In the genomic region with DNA sequence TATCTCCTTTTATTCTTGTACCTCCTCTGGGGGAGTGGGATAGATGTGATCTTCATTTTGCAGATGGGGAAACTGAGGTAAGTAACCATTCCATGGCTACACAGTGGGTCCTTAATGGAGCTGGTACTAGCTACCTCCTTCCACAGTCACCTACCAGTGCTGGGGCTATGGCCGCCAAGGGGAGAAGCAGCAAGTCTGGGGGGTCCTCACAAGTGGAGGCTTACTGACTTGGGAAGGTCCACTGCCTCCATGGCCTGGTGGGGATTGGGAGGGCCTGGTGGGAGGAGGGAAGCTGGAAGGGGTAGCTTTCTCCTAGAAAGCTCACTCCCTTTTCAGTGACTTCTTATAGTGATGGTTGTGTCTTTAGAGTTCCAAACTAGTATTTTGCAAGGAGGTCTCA, we compare ENCODE assay signal across 23 cellular contexts. TPM values are rescaled to one million over a fixed set of nuclear protein-coding genes. Genes with fewer than 3 reads are reported as not detected.
DNase-seq lines count a peak whose midpoint lies in the region; ATAC-seq and TF ChIP-seq lines count a peak whose summit lies in the region.
"Had no signal": no experiment of that assay in that cellular context is flagged by ENCODE, and none has a peak within 500 bp of the region (broad histone marks: within the 10 kb centered on the region; RNA-seq: fewer than 3 reads in every experiment).

No MANE protein-coding gene starts in this region.

- no peak overlapping the region for H3K4me2 ChIP-seq in mammary epithelial cell (ENCODE audit: insufficient read depth, low read depth, low read length)

- H3K9me3 ChIP-seq in mammary epithelial cell (replicated peaks; ENCODE audit: insufficient read depth, low read length) = no peaks in the 10 kb centered on the region
- H3K9me3 ChIP-seq: HAP-1, MG63 had no signal

- no peaks in the 10 kb centered on the region for H4K20me1 ChIP-seq in mammary epithelial cell (ENCODE audit: insufficient read depth, low read length)

- dilution Hi-C loops in mammary epithelial cell (cut with HindIII; ENCODE audit: low sequenced_read_pairs) = no loop called here

- no peaks in the 10 kb centered on the region for H3K79me2 ChIP-seq in mammary epithelial cell (ENCODE audit: insufficient read depth, low read length)

- H3K9ac ChIP-seq in mammary epithelial cell (ENCODE audit: insufficient read depth, low read length) = no peak overlapping the region
- H3K9ac ChIP-seq: GM23248 had no signal

- in situ Hi-C loops in mammary epithelial cell (cut with MboI; ENCODE audit: low sequenced_read_pairs in 2 of 2) (no loop called here), G401 (cut with HindIII; ENCODE audit: low sequenced_read_pairs) (no loop called here)

- peaks cover 39% of the 10 kb centered on the region for H3K4me1 ChIP-seq in mammary epithelial cell (ENCODE audit: insufficient read depth, low read length)

- H2AFZ ChIP-seq in mammary epithelial cell (ENCODE audit: low read depth, low read length) = no peak overlapping the region
- H2AFZ ChIP-seq: GM23248 had no signal

- TF ChIP-seq CTCF in mammary epithelial cell (conservative IDR thresholded peaks at IDR 0.05 in 1 of 2, IDR thresholded peaks at IDR 0.05 in 1 of 2; ENCODE audit: extremely low read depth in 1 of 2, insufficient read depth in 1 of 2, low read depth in 1 of 2, low read length in 2 of 2) = no peak

- CTCF ChIA-PET in mammary epithelial cell (lab: Charles Lee; ENCODE audit: low non-redundant PET) = no interaction called here

- WGBS in mammary epithelial cell (ENCODE audit: low coverage, missing lambda C conversion rate) = 100% methylated on average over 1 of the region's 1 CpG

- intact Hi-C loops in mammary epithelial cell (cut with micrococcal nuclease) = loop anchor here (5.0 kb wide), 1 partner anchor 62 kb away; no protein-coding TSS in a partner anchor

- no peaks in the 10 kb centered on the region for H3K36me3 ChIP-seq in mammary epithelial cell (ENCODE audit: insufficient read depth, low read length)
- H3K36me3 ChIP-seq: HAP-1, MG63 had no signal

- no peak overlapping the region for H3K4me3 ChIP-seq in mammary epithelial cell (replicated peaks in 1 of 3; ENCODE audit: insufficient read depth in 1 of 3, low read depth in 2 of 3, low read length in 3 of 3)
- H3K4me3 ChIP-seq: GM23248, HAP-1, MG63 had no signal

- H3K27me3 ChIP-seq in mammary epithelial cell (ENCODE audit: insufficient read depth, low read length) = no peaks in the 10 kb centered on the region
- H3K27me3 ChIP-seq: MG63 had no signal

- BruUV-seq in mammary epithelial cell (replicated peaks; lab: Mats Ljungman, UMichigan) = no TSS peak

- no peak for ATAC-seq in left lobe of liver
- no peak for ATAC-seq in HG02798 (IDR thresholded peaks at IDR 0.05; ENCODE audit: poor library complexity, unreplicated experiment)

- no peak overlapping the region for H3K27ac ChIP-seq in mammary epithelial cell (ENCODE audit: insufficient read depth, low read depth, low read length)
- H3K27ac ChIP-seq: GM23248 had no signal

- DNase-seq in activated CD8-positive, alpha-beta memory T cell treated with anti-CD3 and anti-CD28 coated beads for 24 hours = peak; percentile 28
- no peak for DNase-seq in activated CD8-positive, alpha-beta memory T cell treated with anti-CD3 and anti-CD28 coated beads, Interleukin-2, amount 50 U/mL, for 4 hours
- DNase-seq in D341Med (ENCODE audit: low spot score) (peak; percentile 2), left lobe of liver (ENCODE audit: low spot score) (peak; percentile 29), mammary epithelial cell (no peak), G401 (ENCODE audit: low spot score) (no peak)
- DNase-seq in stimulated activated CD8-positive, alpha-beta memory T cell treated with anti-CD3 and anti-CD28 coated beads, Interleukin-4, amount 100 ng/mL, for 48 hours = peak; percentile 10
- DNase-seq: 8988T, DMS79 treated with DMSO at 0.1 percent for 48 hours, GM23248, Kasumi-1, MG63, NCI-H1048, NCI-H1436, NCI-H2029, NCI-H345, NCI-H524 treated with DMSO at 0.1 percent for 48 hours, RPMI8226 had no signal

RNA-seq across cellular contexts. Expression of a gene that starts 5.9 kb away (rescaled TPM):
- total RNA-seq in left lobe of liver = 0.38 TPM
- total RNA-seq in mammary epithelial cell = under 1 TPM; 0.28 to 0.67 TPM
- polyA plus RNA-seq in mammary epithelial cell = not detected
- polyA minus RNA-seq in mammary epithelial cell = not detected
- total RNA-seq in G401 (2014; rRNA removed; shearing (Covaris generic)) = 0.51 and 1.5 TPM in 2 replicates
- total RNA-seq: GM23248 had no signal
- polyA plus RNA-seq: AG04450, CD14-positive monocyte, GM23248, IgD-negative memory B cell had no signal

Comparison
In these comparisons a context has a peak if more than half of its experiments do, and no peak if none do; other contexts are left out.
1. DNase-seq: peak in activated CD8-positive, alpha-beta memory T cell treated with anti-CD3 and anti-CD28 coated beads for 24 hours (single experiment), D341Med (single experiment), left lobe of liver (single experiment) and stimulated activated CD8-positive, alpha-beta memory T cell treated with anti-CD3 and anti-CD28 coated beads, Interleukin-4, amount 100 ng/mL, for 48 hours (single experiment); none in activated CD8-positive, alpha-beta memory T cell treated with anti-CD3 and anti-CD28 coated beads, Interleukin-2, amount 50 U/mL, for 4 hours (single experiment), mammary epithelial cell (single experiment) and G401 (single experiment).